Comparison of ENCODE assay signal across 15 cellular contexts in genomic region chr11:75888391-75888790, GRCh38.
DNase-seq lines count a peak whose midpoint lies in the region; ATAC-seq and TF ChIP-seq lines count a peak whose summit lies in the region.
"Had no signal": no experiment of that assay in that cellular context is flagged by ENCODE, and none has a peak within 500 bp of the region (broad histone marks: within the 10 kb centered on the region; RNA-seq: fewer than 3 reads in every experiment).

No MANE protein-coding gene starts in this region.

- H3K4me2 ChIP-seq in DOHH2 (ENCODE audit: low read length) (peak overlapping the region; percentile 85), SU-DHL-6 (ENCODE audit: low read depth, low read length, poor library complexity, severe bottlenecking) (no peak overlapping the region)

- H3K9me3 Mint-ChIP-seq in memory B cell, result no peaks in the 10 kb centered on the region
- H3K9me3 Mint-ChIP-seq: CD8-positive, alpha-beta T cell had no signal

- peak overlapping the region; percentile 84 for H3K27ac Mint-ChIP-seq in memory B cell
- H3K27ac Mint-ChIP-seq: CD8-positive, alpha-beta T cell had no signal

- H3K36me3 ChIP-seq in DOHH2 (ENCODE audit: control insufficient read depth, low read length) (peaks cover 73% of the 10 kb centered on the region), SU-DHL-6 (ENCODE audit: low read length) (peaks cover 9% of the 10 kb centered on the region; the same call in 1 of the 2 replicates)
- H3K36me3 ChIP-seq: HAP-1 had no signal

- H3K9me2 ChIP-seq in DOHH2 (replicated peaks; ENCODE audit: control insufficient read depth, low read length) (no peaks in the 10 kb centered on the region), SU-DHL-6 (replicated peaks; ENCODE audit: insufficient read depth, low read length) (no peaks in the 10 kb centered on the region)

- peak overlapping the region; percentile 36 for H3K4me3 ChIP-seq in DOHH2 (ENCODE audit: low read length)
- H3K4me3 ChIP-seq in SU-DHL-6 (ENCODE audit: insufficient read depth, low read length, poor library complexity, severe bottlenecking), result no peak overlapping the region
- H3K4me3 ChIP-seq: HAP-1, K562 had no signal

- no peak overlapping the region for H2AFZ ChIP-seq in SU-DHL-6 (ENCODE audit: low read depth, low read length, severe bottlenecking)

- H3K79me2 ChIP-seq in DOHH2 (ENCODE audit: control insufficient read depth, low read length) (peaks cover 94% of the 10 kb centered on the region), SU-DHL-6 (ENCODE audit: insufficient read depth, low read length) (peaks cover 36% of the 10 kb centered on the region)

- TF ChIP-seq CTCF in DOHH2 (IDR thresholded peaks at IDR 0.05; ENCODE audit: low read depth, low read length, poor library complexity, severe bottlenecking) (no peak), SU-DHL-6 (IDR thresholded peaks at IDR 0.05; ENCODE audit: insufficient read depth, low read length, poor library complexity, severe bottlenecking) (no peak)

- ATAC-seq in memory B cell (ENCODE audit: low read depth), result no peak
- ATAC-seq in HG03095 (IDR thresholded peaks at IDR 0.05; ENCODE audit: unreplicated experiment), result no peak
- ATAC-seq in GM21526 (IDR thresholded peaks at IDR 0.05; ENCODE audit: low FRiP score, unreplicated experiment), result no peak
- ATAC-seq: CD8-positive, alpha-beta T cell; K562 had no signal

- H3K9me3 ChIP-seq in DOHH2 (ENCODE audit: control insufficient read depth, insufficient read depth, low read length), result no peaks in the 10 kb centered on the region
- H3K9me3 ChIP-seq in SU-DHL-6 (ENCODE audit: insufficient read depth, low read length), result no peaks in the 10 kb centered on the region
- H3K9me3 ChIP-seq: BE2C, Caco-2, HAP-1 had no signal

- H3K27me3 ChIP-seq in DOHH2 (ENCODE audit: control insufficient read depth, low read length) (no peaks in the 10 kb centered on the region), SU-DHL-6 (ENCODE audit: low read length) (no peaks in the 10 kb centered on the region)
- H3K27me3 ChIP-seq: BE2C had no signal

- H3F3A ChIP-seq in DOHH2 (ENCODE audit: control insufficient read depth, insufficient read depth) (peaks cover 53% of the 10 kb centered on the region), SU-DHL-6 (ENCODE audit: insufficient read depth) (peaks cover 25% of the 10 kb centered on the region)

- H3K27me3 Mint-ChIP-seq in memory B cell, result no peaks in the 10 kb centered on the region

- peaks cover 41% of the 10 kb centered on the region for H3K4me1 Mint-ChIP-seq in memory B cell

- H3K36me3 Mint-ChIP-seq in memory B cell, result peaks cover 20% of the 10 kb centered on the region

- peaks cover 98% of the 10 kb centered on the region for H3K4me1 ChIP-seq in DOHH2 (ENCODE audit: control insufficient read depth, low read length)
- H3K4me1 ChIP-seq: BE2C, Caco-2 had no signal

- no peaks in the 10 kb centered on the region for H4K20me1 ChIP-seq in DOHH2 (ENCODE audit: control insufficient read depth, insufficient read depth, low read depth, low read length)
- no peaks in the 10 kb centered on the region for H4K20me1 ChIP-seq in SU-DHL-6 (ENCODE audit: low read depth, low read length)

- DNase-seq in memory B cell (ENCODE audit: low spot score in 2 of 2), result no peak
- DNase-seq in stimulated activated CD4-positive, alpha-beta T cell treated with anti-CD3 and anti-CD28 coated beads, Interleukin-15, amount 100 ng/mL, for 24 hours, result no peak
- no peak for DNase-seq in activated CD8-positive, alpha-beta memory T cell treated with anti-CD3 and anti-CD28 coated beads for 24 hours
- DNase-seq: BE2C; Caco-2; CD8-positive, alpha-beta T cell; DND-41; GF-D8 had no signal

- H3K9ac ChIP-seq in SU-DHL-6 (ENCODE audit: low read length), result no peak overlapping the region

- no peak overlapping the region for H3K4me3 Mint-ChIP-seq in memory B cell
- H3K4me3 Mint-ChIP-seq: CD8-positive, alpha-beta T cell had no signal

- H3K27ac ChIP-seq in DOHH2 (ENCODE audit: low read depth, low read length), result peak overlapping the region; percentile 98
- H3K27ac ChIP-seq in SU-DHL-6 (ENCODE audit: low read depth, low read length), result peak overlapping the region; percentile 59
- H3K27ac ChIP-seq: C4-2B had no signal
